ENCODE assay signal across 8 cellular contexts in the genomic region with DNA sequence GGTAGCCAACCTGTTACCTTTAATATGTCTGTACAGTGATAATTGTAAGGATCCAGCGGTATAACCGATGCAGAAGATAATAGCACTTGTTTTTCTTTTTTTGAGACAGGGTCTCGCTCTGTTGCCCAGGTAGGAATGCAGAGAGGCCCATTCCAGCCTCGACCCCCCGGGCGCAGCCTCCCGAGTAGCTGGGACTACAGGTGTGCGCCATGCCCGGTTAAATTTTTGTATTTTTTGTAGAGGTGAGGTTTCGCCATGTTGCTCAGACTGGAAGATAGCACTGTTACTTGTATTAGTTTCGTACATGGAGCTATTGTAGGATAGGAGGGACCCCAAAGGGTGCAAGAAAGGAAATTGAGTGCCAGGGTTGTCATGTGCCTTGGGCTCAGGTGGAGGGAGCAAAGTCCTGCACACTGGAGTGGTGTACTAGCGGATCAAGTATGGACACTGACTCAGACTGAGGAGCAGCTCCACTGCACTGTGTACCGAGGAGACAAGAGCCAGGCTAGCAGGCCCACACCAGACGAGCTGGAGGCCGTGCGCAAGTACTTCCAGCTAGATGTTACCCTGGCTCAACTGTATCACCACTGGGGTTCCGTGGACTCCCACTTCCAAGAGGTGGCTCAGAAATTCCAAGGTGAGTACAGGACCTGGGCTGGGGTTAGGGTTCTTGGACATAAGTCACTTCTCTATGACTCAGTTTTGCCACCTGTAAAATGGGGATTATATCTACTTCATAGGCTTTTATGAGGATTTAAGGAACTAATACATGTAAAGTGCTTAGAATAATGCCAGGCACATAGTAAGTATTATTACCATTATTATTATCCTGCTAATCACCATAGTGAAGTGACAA. TPM values are rescaled to one million over a fixed set of nuclear protein-coding genes. Genes with fewer than 3 reads are reported as not detected.
A peak's percentile ranks its signal among the peaks of the same experiment; 100 is the strongest.
DNase-seq lines count a peak whose midpoint lies in the region; ATAC-seq and TF ChIP-seq lines count a peak whose summit lies in the region.

No MANE protein-coding gene starts in this region.

- POLR2A ChIA-PET in activated CD8-positive, alpha-beta T cell treated with anti-CD3 and anti-CD28 coated beads for 36 hours (lab: Charles Lee): interaction anchor here (0.5 to 7.4 kb wide), 13 partner anchors 9 to 361 kb away, joined by 3 to 50 read pairs (median 5); partner anchors contain the start of genes ARPC4, BRPF1, CAMK1 and TADA3

- no peaks in the 10 kb centered on the region for H3K9me3 Mint-ChIP-seq in activated naive CD4-positive, alpha-beta T cell treated with anti-CD3 and anti-CD28 coated beads, Interleukin-2, amount 10 ng/mL, durations not matched to agents 7 days and 5 days
- H3K9me3 Mint-ChIP-seq in activated CD8-positive, alpha-beta T cell treated with anti-CD3 and anti-CD28 coated beads for 36 hours: no peaks in the 10 kb centered on the region

- H3K4me3 ChIP-seq in iPS-11a (ENCODE audit: low read depth, low read length) (peak overlapping the region; percentile 82), smooth muscle cell (peak overlapping the region; percentile 62)

- peak overlapping the region; percentile 92 for H3K4me3 Mint-ChIP-seq in activated naive CD4-positive, alpha-beta T cell treated with anti-CD3 and anti-CD28 coated beads, Interleukin-2, amount 10 ng/mL, durations not matched to agents 7 days and 5 days
- peak overlapping the region; percentile 88 for H3K4me3 Mint-ChIP-seq in activated CD8-positive, alpha-beta T cell treated with anti-CD3 and anti-CD28 coated beads for 36 hours

- H3K4me2 ChIP-seq in smooth muscle cell: peak overlapping the region; percentile 83

- no peak for DNase-seq in activated naive CD4-positive, alpha-beta T cell treated with anti-CD3 and anti-CD28 coated beads, Interleukin-2, amount 10 ng/mL, durations not matched to agents 7 days and 5 days
- no peak for DNase-seq in activated naive CD4-positive, alpha-beta T cell treated with anti-CD3 and anti-CD28 coated beads, Interleukin-2, amount 50 U/mL, for 16 hours
- no peak for DNase-seq in activated CD8-positive, alpha-beta T cell treated with anti-CD3 and anti-CD28 coated beads for 36 hours
- DNase-seq in smooth muscle cell (lab: John Stamatoyannopoulos, UW; ENCODE audit: unreplicated experiment): no peak
- no peak for DNase-seq in NCI-H128 (lab: John Stamatoyannopoulos, UW; ENCODE audit: unreplicated experiment)
- DNase-seq in GM19240 (ENCODE audit: insufficient read length, low spot score): no peak
- DNase-seq in putamen (ENCODE audit: low spot score): no peak

- WGBS in smooth muscle cell (ENCODE audit: low lambda C conversion rate): 67% methylated on average over 17 of the region's 17 CpGs

- H3K27ac Mint-ChIP-seq in activated naive CD4-positive, alpha-beta T cell treated with anti-CD3 and anti-CD28 coated beads, Interleukin-2, amount 10 ng/mL, durations not matched to agents 7 days and 5 days: peak overlapping the region; percentile 96
- H3K27ac Mint-ChIP-seq in activated CD8-positive, alpha-beta T cell treated with anti-CD3 and anti-CD28 coated beads for 36 hours: peak overlapping the region; percentile 94

- H3F3A ChIP-seq in smooth muscle cell (ENCODE audit: low read depth): peaks cover 27% of the 10 kb centered on the region

- intact Hi-C loops in activated CD8-positive, alpha-beta T cell treated with anti-CD3 and anti-CD28 coated beads for 36 hours (cut with micrococcal nuclease): loop anchor here (2.0 kb wide), 1 partner anchor 42 kb away; the partner anchor contains the start of genes ARPC4 and TADA3

- H2AFZ ChIP-seq in smooth muscle cell (ENCODE audit: low read depth): no peak overlapping the region

- H3K79me2 ChIP-seq in smooth muscle cell (ENCODE audit: low read depth): peaks cover 7% of the 10 kb centered on the region

- no peak for TF ChIP-seq CTCF in activated CD8-positive, alpha-beta T cell treated with anti-CD3 and anti-CD28 coated beads for 36 hours (IDR thresholded peaks at IDR 0.05)
- no peak for TF ChIP-seq CTCF in smooth muscle cell (IDR thresholded peaks at IDR 0.05; ENCODE audit: borderline replicate concordance, insufficient read depth, poor library complexity, severe bottlenecking)

- peaks cover 60% of the 10 kb centered on the region for H3K4me1 Mint-ChIP-seq in activated naive CD4-positive, alpha-beta T cell treated with anti-CD3 and anti-CD28 coated beads, Interleukin-2, amount 10 ng/mL, durations not matched to agents 7 days and 5 days
- H3K4me1 Mint-ChIP-seq in activated CD8-positive, alpha-beta T cell treated with anti-CD3 and anti-CD28 coated beads for 36 hours (ENCODE audit: low read depth): peaks cover 46% of the 10 kb centered on the region

- ATAC-seq in activated CD8-positive, alpha-beta T cell treated with anti-CD3 and anti-CD28 coated beads for 36 hours: no peak

- no peak overlapping the region for H3K9ac ChIP-seq in smooth muscle cell (ENCODE audit: low read depth)

- H3K4me1 ChIP-seq in smooth muscle cell (ENCODE audit: low read depth): peaks cover 10% of the 10 kb centered on the region

- no peaks in the 10 kb centered on the region for H3K27me3 Mint-ChIP-seq in activated naive CD4-positive, alpha-beta T cell treated with anti-CD3 and anti-CD28 coated beads, Interleukin-2, amount 10 ng/mL, durations not matched to agents 7 days and 5 days
- H3K27me3 Mint-ChIP-seq in activated CD8-positive, alpha-beta T cell treated with anti-CD3 and anti-CD28 coated beads for 36 hours: no peaks in the 10 kb centered on the region

- peaks cover 59% of the 10 kb centered on the region for H3K36me3 Mint-ChIP-seq in activated naive CD4-positive, alpha-beta T cell treated with anti-CD3 and anti-CD28 coated beads, Interleukin-2, amount 10 ng/mL, durations not matched to agents 7 days and 5 days
- peaks cover 70% of the 10 kb centered on the region for H3K36me3 Mint-ChIP-seq in activated CD8-positive, alpha-beta T cell treated with anti-CD3 and anti-CD28 coated beads for 36 hours (ENCODE audit: low read depth)

- peak overlapping the region; percentile 63 for H3K27ac ChIP-seq in smooth muscle cell (ENCODE audit: low read depth)

- CTCF ChIA-PET in activated naive CD4-positive, alpha-beta T cell treated with anti-CD3 and anti-CD28 coated beads, Interleukin-2, amount 10 ng/mL, durations not matched to agents 7 days and 5 days (lab: Charles Lee): interaction anchor here (0.8 to 2.7 kb wide), 2 partner anchors 18 to 23 kb away, joined by 6 to 12 read pairs; no protein-coding TSS in a partner anchor
- CTCF ChIA-PET in activated CD8-positive, alpha-beta T cell treated with anti-CD3 and anti-CD28 coated beads for 36 hours (lab: Charles Lee): interaction anchor here (1.0 to 3.9 kb wide), 6 partner anchors 14 to 195 kb away, joined by 3 to 15 read pairs (median 4); partner anchors contain the start of gene BRPF1

- no peaks in the 10 kb centered on the region for H4K20me1 ChIP-seq in smooth muscle cell (ENCODE audit: low read depth)

- no peaks in the 10 kb centered on the region for H3K9me3 ChIP-seq in smooth muscle cell (replicated peaks; ENCODE audit: low read depth)

- no peaks in the 10 kb centered on the region for H3K36me3 ChIP-seq in smooth muscle cell (ENCODE audit: low read depth)

- H3K27me3 ChIP-seq in smooth muscle cell (ENCODE audit: low read depth): no peaks in the 10 kb centered on the region

RNA-seq across cellular contexts. Expression of gene OGG1, which starts 1.0 kb away (rescaled TPM):
- 10 to 100 TPM; 32.4 to 39.3 TPM for total RNA-seq in activated CD8-positive, alpha-beta T cell treated with anti-CD3 and anti-CD28 coated beads for 36 hours
- 13.4 and 16.0 TPM in 2 replicates for total RNA-seq in smooth muscle cell
- polyA plus RNA-seq in smooth muscle cell: 22.3 and 24.6 TPM in 2 replicates

RNA-seq across cellular contexts. Expression of gene CAMK1, which starts 19.0 kb away (rescaled TPM):
- total RNA-seq in activated CD8-positive, alpha-beta T cell treated with anti-CD3 and anti-CD28 coated beads for 36 hours: 10 to 100 TPM; 41.7 to 45.7 TPM
- 3.9 and 6.4 TPM in 2 replicates for total RNA-seq in smooth muscle cell
- polyA plus RNA-seq in smooth muscle cell: 6.3 and 10.9 TPM in 2 replicates

RNA-seq across cellular contexts. Expression of gene BRPF1, which starts 19.2 kb away (rescaled TPM):
- 10 to 100 TPM; 28.2 to 32.3 TPM for total RNA-seq in activated CD8-positive, alpha-beta T cell treated with anti-CD3 and anti-CD28 coated beads for 36 hours
- total RNA-seq in smooth muscle cell: 11.5 and 13.9 TPM in 2 replicates
- 14.3 and 17.1 TPM in 2 replicates for polyA plus RNA-seq in smooth muscle cell

RNA-seq across cellular contexts. Expression of gene TADA3, which starts 41.5 kb away (rescaled TPM):
- 10 to 100 TPM; 57.5 to 58.3 TPM for total RNA-seq in activated CD8-positive, alpha-beta T cell treated with anti-CD3 and anti-CD28 coated beads for 36 hours
- 50.9 and 51.8 TPM in 2 replicates for total RNA-seq in smooth muscle cell
- 72.5 and 79.6 TPM in 2 replicates for polyA plus RNA-seq in smooth muscle cell

RNA-seq across cellular contexts. Expression of gene ARPC4, which starts 42.1 kb away (rescaled TPM):
- 100 to 1,000 TPM; 205 to 208 TPM for total RNA-seq in activated CD8-positive, alpha-beta T cell treated with anti-CD3 and anti-CD28 coated beads for 36 hours
- 93.9 and 143 TPM in 2 replicates for total RNA-seq in smooth muscle cell
- polyA plus RNA-seq in smooth muscle cell: 128 and 130 TPM in 2 replicates
